Comparison of ENCODE assay signal across 13 cellular contexts in genomic region chr15:64695571-64695992, GRCh38.
DNase-seq lines count a peak whose midpoint lies in the region; ATAC-seq, FAIRE-seq and TF ChIP-seq lines count a peak whose summit lies in the region.
"Had no signal": no experiment of that assay in that cellular context is flagged by ENCODE, and none has a peak within 500 bp of the region (broad histone marks: within the 10 kb centered on the region; RNA-seq: fewer than 3 reads in every experiment).

No MANE protein-coding gene starts in this region.

- H3K4me3 ChIP-seq in CD4-positive, CD25-positive, alpha-beta regulatory T cell (ENCODE audit: low read depth, low read length), result no peak overlapping the region
- H3K4me3 ChIP-seq in K562, result no peak overlapping the region
- H3K4me3 ChIP-seq in neutrophil (ENCODE audit: low read depth in 1 of 2, low read length in 1 of 2), result peak overlapping the region; percentile 16 to 28

- in situ Hi-C loops in K562 (cut with MboI), result no loop called here

- peaks cover 31% of the 10 kb centered on the region for H4K20me1 ChIP-seq in K562 (replicated peaks; ENCODE audit: control insufficient read depth, insufficient read depth, low read length)

- POLR2A ChIA-PET in K562 (lab: Yijun Ruan, JAX), result interaction anchor here (0.6 to 1.9 kb wide), 8 partner anchors 9 to 564 kb away, joined by 3 to 7 read pairs (median 3); no protein-coding TSS in a partner anchor

- TF ChIP-seq RAD21 in K562 (CRISPR knock-in tag; conservative IDR thresholded peaks at IDR 0.05 in 1 of 2, IDR thresholded peaks at IDR 0.05 in 1 of 2), result peak in 1 of 2 experiments; percentile 10; a peak in 1 of 4 replicates

- H3K36me3 Mint-ChIP-seq in CD4-positive, CD25-positive, alpha-beta regulatory T cell, result peaks cover 4% of the 10 kb centered on the region

- no TSS peak for BruUV-seq in K562 (replicated peaks; lab: Mats Ljungman, UMichigan)

- no peak overlapping the region for H2AFZ ChIP-seq in K562 (ENCODE audit: low read depth, low read length)

- no peak overlapping the region for H3K9ac ChIP-seq in K562 (ENCODE audit: insufficient read depth in 1 of 2, low read depth in 2 of 2, low read length in 2 of 2)

- peaks cover 27% of the 10 kb centered on the region; the same call in 2 of the 3 replicates for H3K79me2 ChIP-seq in K562 (ENCODE audit: control insufficient read depth, insufficient read depth, low read length)

- peaks cover 28% of the 10 kb centered on the region for H3K36me3 ChIP-seq in CD4-positive, CD25-positive, alpha-beta regulatory T cell (ENCODE audit: control insufficient read depth, insufficient read depth, low read length)
- H3K36me3 ChIP-seq in K562 (ENCODE audit: control insufficient read depth, insufficient read depth, low read length) (peaks cover 26% of the 10 kb centered on the region), neutrophil (peaks cover 24% of the 10 kb centered on the region)

- peak overlapping the region in 2 of 3 donors; percentile 26 to 45 for H3K27ac Mint-ChIP-seq in CD4-positive, CD25-positive, alpha-beta regulatory T cell

- DNase-seq in CD4-positive, CD25-positive, alpha-beta regulatory T cell, result no peak
- DNase-seq in NCI-H1105 (lab: John Stamatoyannopoulos, UW), result peak; percentile 45
- peak; percentile 75 to 91 (median 80) for DNase-seq in K562 (ENCODE audit: extremely low read depth in 1 of 4, low spot score in 3 of 4)
- no peak for DNase-seq in SW480 (ENCODE audit: low spot score)
- DNase-seq in DMS53 (lab: John Stamatoyannopoulos, UW), result no peak
- DNase-seq in NCI-H2196 (lab: John Stamatoyannopoulos, UW; ENCODE audit: unreplicated experiment), result no peak
- DNase-seq: activated gamma-delta T cell; DMS79 treated with DMSO at 0.1 percent for 48 hours; NCI-H1092 treated with DMSO at 0.1 percent for 48 hours; stimulated activated CD4-positive, alpha-beta T cell treated with anti-CD3 and anti-CD28 coated beads, Interleukin-4, amount 100 ng/mL, for 4 hours had no signal

- peak overlapping the region; percentile 6; the same call in 1 of the 2 replicates for H3K4me2 ChIP-seq in K562 (ENCODE audit: insufficient read depth, low read length)

- H3K9me3 Mint-ChIP-seq in CD4-positive, CD25-positive, alpha-beta regulatory T cell, result no peaks in the 10 kb centered on the region

- no peak overlapping the region for H3K4me3 Mint-ChIP-seq in CD4-positive, CD25-positive, alpha-beta regulatory T cell

- peak; percentile 91 for FAIRE-seq in K562 (lab: Jason Lieb, UNC)
- FAIRE-seq: endothelial cell of umbilical vein had no signal

- H3K9me3 ChIP-seq in CD4-positive, CD25-positive, alpha-beta regulatory T cell (ENCODE audit: control insufficient read depth in 2 of 2, low read length in 2 of 2), result no peaks in the 10 kb centered on the region
- H3K9me3 ChIP-seq in K562 (replicated peaks; ENCODE audit: control insufficient read depth, insufficient read depth, low read depth, low read length) (no peaks in the 10 kb centered on the region), neutrophil (no peaks in the 10 kb centered on the region)

- no peak for TF ChIP-seq POLR2A in K562 (conservative IDR thresholded peaks at IDR 0.05)

- peak in 1 of 2 donors; percentile 43 for ATAC-seq in CD4-positive, CD25-positive, alpha-beta regulatory T cell (ENCODE audit: low read depth in 2 of 2)
- ATAC-seq in K562 (peak; percentile 86), GM19023 (IDR thresholded peaks at IDR 0.05; ENCODE audit: unreplicated experiment) (no peak)

- H3K4me1 Mint-ChIP-seq in CD4-positive, CD25-positive, alpha-beta regulatory T cell, result peaks cover 26 to 57% (median 37%) of the 10 kb centered on the region in 4 donors

- intact Hi-C loops in K562 (cut with micrococcal nuclease), result no loop called here

- TF ChIP-seq CTCF in K562 (IDR thresholded peaks at IDR 0.05 in 2 of 3, conservative IDR thresholded peaks at IDR 0.05 in 1 of 3; ENCODE audit: insufficient read depth in 2 of 3, low read depth in 1 of 3, low read length in 3 of 3), result 0 out of 6 replicates have a peak, but pooled peaks of 1 of the 3 experiments have one; percentile 0
- no peak for TF ChIP-seq CTCF in neutrophil (IDR thresholded peaks at IDR 0.05)

- peaks cover 7% of the 10 kb centered on the region for H3K9me1 ChIP-seq in K562 (ENCODE audit: control insufficient read depth, insufficient read depth, low read length)

- H3K27me3 ChIP-seq in CD4-positive, CD25-positive, alpha-beta regulatory T cell (ENCODE audit: control insufficient read depth, insufficient read depth, low read length), result no peaks in the 10 kb centered on the region
- H3K27me3 ChIP-seq in K562 (ENCODE audit: control insufficient read depth in 2 of 2, insufficient read depth in 2 of 2, low read length in 2 of 2) (no peaks in the 10 kb centered on the region), neutrophil (no peaks in the 10 kb centered on the region)

- 0% methylated on average over 6 of the region's 6 CpGs for WGBS in K562 (ENCODE audit: insufficient coverage, low coverage, missing lambda C conversion rate)

- no peaks in the 10 kb centered on the region for H3K27me3 Mint-ChIP-seq in CD4-positive, CD25-positive, alpha-beta regulatory T cell

- H3K4me1 ChIP-seq in CD4-positive, CD25-positive, alpha-beta regulatory T cell (ENCODE audit: control insufficient read depth, insufficient read depth, low read length, poor library complexity, severe bottlenecking), result peaks cover 27% of the 10 kb centered on the region
- peaks cover 13 to 35% of the 10 kb centered on the region in 2 experiments for H3K4me1 ChIP-seq in K562 (replicated peaks in 1 of 2; ENCODE audit: control insufficient read depth in 2 of 2, insufficient read depth in 2 of 2, low read length in 2 of 2)
- peaks cover 73 to 82% of the 10 kb centered on the region in 2 experiments for H3K4me1 ChIP-seq in neutrophil (ENCODE audit: control insufficient read depth in 1 of 2, insufficient read depth in 1 of 2, low read depth in 1 of 2, low read length in 1 of 2)

- no peak overlapping the region for H3K27ac ChIP-seq in CD4-positive, CD25-positive, alpha-beta regulatory T cell (ENCODE audit: insufficient read depth, low read length, poor library complexity, severe bottlenecking)
- peak overlapping the region; percentile 60; the same call in 2 of the 3 replicates for H3K27ac ChIP-seq in K562 (ENCODE audit: extremely low read depth, low read depth, low read length)
- H3K27ac ChIP-seq in neutrophil, result peak overlapping the region; percentile 99

- CTCF ChIA-PET in K562 (lab: Yijun Ruan, JAX; ENCODE audit: low intra/inter-chr PET ratio), result no interaction called here

- TF ChIP-seq EP300 in K562 (IDR thresholded peaks at IDR 0.05; ENCODE audit: low read length), result peak; percentile 97

TF ChIP-seq in K562, 482 proteins besides CTCF, POLR2A, EP300 and RAD21 (continues in another document):
- TF ChIP-seq MAFF (IDR thresholded peaks at IDR 0.05; ENCODE audit: low read length), result no peak
- TF ChIP-seq TSHZ1 (CRISPR knock-in tag; IDR thresholded peaks at IDR 0.05), result no peak
- TF ChIP-seq GTF2E2 (tag; IDR thresholded peaks at IDR 0.05), result peak; percentile 54; the same call in 1 of the 2 replicates
- peak; percentile 92 for TF ChIP-seq HMG20A (CRISPR knock-in tag; conservative IDR thresholded peaks at IDR 0.05)
- no peak for TF ChIP-seq YBX1 (IDR thresholded peaks at IDR 0.05)
- TF ChIP-seq HDAC3 (IDR thresholded peaks at IDR 0.05; ENCODE audit: borderline replicate concordance, partially characterized antibody), result peak; percentile 95
- peak; percentile 50; the same call in 1 of the 2 replicates for TF ChIP-seq ERF (CRISPR knock-in tag; IDR thresholded peaks at IDR 0.05)
- TF ChIP-seq SMAD3 (CRISPR knock-in tag; conservative IDR thresholded peaks at IDR 0.05), result peak; percentile 90
- TF ChIP-seq MXI1 (IDR thresholded peaks at IDR 0.05; ENCODE audit: low read depth, low read length), result 0 out of 2 replicates have a peak, but pooled peaks have one; percentile 44
- TF ChIP-seq SMAD4 (CRISPR knock-in tag; conservative IDR thresholded peaks at IDR 0.05), result peak; percentile 96
- TF ChIP-seq STAT5A (IDR thresholded peaks at IDR 0.05; ENCODE audit: borderline replicate concordance, low read length), result peak; percentile 85
- TF ChIP-seq NR2F6 (CRISPR knock-in tag; IDR thresholded peaks at IDR 0.05), result no peak
- TF ChIP-seq SRSF3 (IDR thresholded peaks at IDR 0.05; ENCODE audit: insufficient read depth, low read length), result no peak
- TF ChIP-seq, protein P1, sequence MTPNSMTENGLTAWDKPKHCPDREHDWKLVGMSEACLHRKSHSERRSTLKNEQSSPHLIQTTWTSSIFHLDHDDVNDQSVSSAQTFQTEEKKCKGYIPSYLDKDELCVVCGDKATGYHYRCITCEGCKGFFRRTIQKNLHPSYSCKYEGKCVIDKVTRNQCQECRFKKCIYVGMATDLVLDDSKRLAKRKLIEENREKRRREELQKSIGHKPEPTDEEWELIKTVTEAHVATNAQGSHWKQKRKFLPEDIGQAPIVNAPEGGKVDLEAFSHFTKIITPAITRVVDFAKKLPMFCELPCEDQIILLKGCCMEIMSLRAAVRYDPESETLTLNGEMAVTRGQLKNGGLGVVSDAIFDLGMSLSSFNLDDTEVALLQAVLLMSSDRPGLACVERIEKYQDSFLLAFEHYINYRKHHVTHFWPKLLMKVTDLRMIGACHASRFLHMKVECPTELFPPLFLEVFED (CRISPR knock-in tag; conservative IDR thresholded peaks at IDR 0.05), result peak; percentile 74

Comparison
In these comparisons a context has a peak if more than half of its experiments do, and no peak if none do; other contexts are left out.
1. DNase-seq: peak in NCI-H1105 (single experiment) and K562 (4 of 4); none in CD4-positive, CD25-positive, alpha-beta regulatory T cell (0 of 3), SW480 (single experiment), DMS53 (single experiment) and NCI-H2196 (single experiment).
2. H3K4me3 ChIP-seq: peak in neutrophil (2 of 2); none in CD4-positive, CD25-positive, alpha-beta regulatory T cell (single experiment) and K562 (single experiment).